In the genomic region with DNA sequence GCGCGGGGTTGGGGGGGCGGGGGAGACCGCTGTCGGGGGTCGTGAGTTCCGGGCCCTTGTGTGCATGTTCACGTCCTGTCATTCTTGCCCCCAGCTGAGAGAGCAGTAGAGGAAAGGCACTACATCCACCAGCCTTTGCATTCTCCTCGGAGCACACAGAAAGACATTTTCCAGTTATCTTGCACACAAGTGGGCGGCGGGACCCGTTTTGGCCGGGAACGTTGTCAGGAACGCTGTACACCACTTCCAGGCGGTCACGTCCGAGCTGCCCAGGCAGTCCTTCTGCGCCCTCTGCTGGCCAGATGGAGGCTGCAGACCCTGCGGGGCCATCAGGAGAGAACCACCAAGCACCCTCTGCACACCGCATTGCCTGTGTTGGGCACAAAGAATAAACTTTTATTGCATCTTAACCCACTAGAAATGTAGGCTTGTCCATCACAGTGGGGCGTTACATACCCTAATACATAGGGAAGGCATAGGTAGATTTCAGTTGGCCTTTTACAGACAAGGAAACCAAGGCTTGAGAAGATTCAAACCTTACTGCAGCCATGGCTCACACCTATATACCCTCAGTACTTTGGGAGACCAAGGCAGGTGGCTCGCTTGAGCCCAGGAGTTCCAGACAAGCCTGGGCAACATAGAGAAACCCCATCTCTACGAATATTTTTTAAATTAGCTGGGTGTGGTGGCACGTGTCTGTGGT, we compare ENCODE assay signal across 8 cellular contexts. TPM values are rescaled to one million over a fixed set of nuclear protein-coding genes. Genes with fewer than 3 reads are reported as not detected.
DNase-seq lines count a peak whose midpoint lies in the region; ATAC-seq and TF ChIP-seq lines count a peak whose summit lies in the region.

No MANE protein-coding gene starts in this region.

- H3K4me1 ChIP-seq in upper lobe of right lung, result peaks cover 26% of the 10 kb centered on the region

- H3F3A ChIP-seq in SU-DHL-6 (ENCODE audit: insufficient read depth), result no peaks in the 10 kb centered on the region

- DNase-seq in GM12864 (ENCODE audit: low read depth) (no peak), NCI-H1092 (lab: John Stamatoyannopoulos, UW) (peak; percentile 68), glutamatergic neuron (peak; percentile 98), posterior cingulate gyrus (peak; percentile 87 to 99 (median 96)), upper lobe of right lung (peak; percentile 96)
- peak; percentile 86 for DNase-seq in activated naive CD4-positive, alpha-beta T cell treated with anti-CD3 and anti-CD28 coated beads, Interleukin-2, amount 50 U/mL, for 16 hours

- intact Hi-C loops in posterior cingulate gyrus (cut with DNase I) (loop anchor here (1.0 kb wide), 2 partner anchors 356 to 460 kb away; no protein-coding TSS in a partner anchor), upper lobe of right lung (cut with DNase I) (loop anchor here (1.0 to 10.0 kb wide), 2 partner anchors 84 to 356 kb away; no protein-coding TSS in a partner anchor)

- H3K36me3 Mint-ChIP-seq in glutamatergic neuron (ENCODE audit: unreplicated experiment), result no peaks in the 10 kb centered on the region

- no peaks in the 10 kb centered on the region for H4K20me1 ChIP-seq in SU-DHL-6 (ENCODE audit: low read depth, low read length)

- no peak overlapping the region for H3K4me2 ChIP-seq in SU-DHL-6 (ENCODE audit: low read depth, low read length, poor library complexity, severe bottlenecking)

- H3K36me3 ChIP-seq in SU-DHL-6 (ENCODE audit: low read length) (no peaks in the 10 kb centered on the region), upper lobe of right lung (no peaks in the 10 kb centered on the region)

- peak overlapping the region; percentile 12 for H3K27ac Mint-ChIP-seq in glutamatergic neuron (ENCODE audit: unreplicated experiment)

- H3K27me3 ChIP-seq in SU-DHL-6 (ENCODE audit: low read length) (no peaks in the 10 kb centered on the region), upper lobe of right lung (no peaks in the 10 kb centered on the region)

- peaks cover 13% of the 10 kb centered on the region for H3K9me3 Mint-ChIP-seq in glutamatergic neuron (ENCODE audit: unreplicated experiment)

- H2AFZ ChIP-seq in SU-DHL-6 (ENCODE audit: low read depth, low read length, severe bottlenecking), result no peak overlapping the region

- peak; percentile 98 for TF ChIP-seq CTCF in GM12864 (IDR thresholded peaks at IDR 0.05; ENCODE audit: low read depth, low read length, missing control alignments)
- TF ChIP-seq CTCF in SU-DHL-6 (IDR thresholded peaks at IDR 0.05; ENCODE audit: insufficient read depth, low read length, poor library complexity, severe bottlenecking), result peak; percentile 99
- peak; percentile 90 for TF ChIP-seq CTCF in glutamatergic neuron (IDR thresholded peaks at IDR 0.05; ENCODE audit: partially characterized antibody, unreplicated experiment)
- peak; percentile 98 for TF ChIP-seq CTCF in upper lobe of right lung (IDR thresholded peaks at IDR 0.05)

- H3K4me3 ChIP-seq in GM12864 (ENCODE audit: low read depth, low read length), result no peak overlapping the region
- no peak overlapping the region for H3K4me3 ChIP-seq in SU-DHL-6 (ENCODE audit: insufficient read depth, low read length, poor library complexity, severe bottlenecking)
- no peak overlapping the region for H3K4me3 ChIP-seq in upper lobe of right lung

- ATAC-seq in upper lobe of right lung (peak; percentile 65), GM18909 (IDR thresholded peaks at IDR 0.05; ENCODE audit: poor library complexity, unreplicated experiment) (no peak)

- H3K9me3 ChIP-seq in SU-DHL-6 (ENCODE audit: insufficient read depth, low read length) (no peaks in the 10 kb centered on the region), upper lobe of right lung (no peaks in the 10 kb centered on the region)

- peaks cover 14% of the 10 kb centered on the region for H3K27me3 Mint-ChIP-seq in glutamatergic neuron (ENCODE audit: unreplicated experiment)

- H3K9ac ChIP-seq in SU-DHL-6 (ENCODE audit: low read length), result no peak overlapping the region

- H3K4me3 Mint-ChIP-seq in glutamatergic neuron (ENCODE audit: unreplicated experiment), result no peak overlapping the region

- H3K4me1 Mint-ChIP-seq in glutamatergic neuron (ENCODE audit: low read depth, unreplicated experiment), result peaks cover 8% of the 10 kb centered on the region

- no peaks in the 10 kb centered on the region for H3K9me2 ChIP-seq in SU-DHL-6 (replicated peaks; ENCODE audit: insufficient read depth, low read length)

- H3K27ac ChIP-seq in SU-DHL-6 (ENCODE audit: low read depth, low read length) (no peak overlapping the region), upper lobe of right lung (no peak overlapping the region)

- no peaks in the 10 kb centered on the region for H3K79me2 ChIP-seq in SU-DHL-6 (ENCODE audit: insufficient read depth, low read length)

RNA-seq across cellular contexts. Expression of a gene that starts 2.8 kb away (rescaled TPM):
- 391 TPM for total RNA-seq in glutamatergic neuron (ENCODE audit: unreplicated experiment)
- total RNA-seq in upper lobe of right lung, result 42.1 TPM

RNA-seq across cellular contexts. Expression of a gene that starts 40.8 kb away (rescaled TPM):
- total RNA-seq in glutamatergic neuron (ENCODE audit: unreplicated experiment) (1.2 TPM), upper lobe of right lung (15.5 TPM)
